In the genomic region with DNA sequence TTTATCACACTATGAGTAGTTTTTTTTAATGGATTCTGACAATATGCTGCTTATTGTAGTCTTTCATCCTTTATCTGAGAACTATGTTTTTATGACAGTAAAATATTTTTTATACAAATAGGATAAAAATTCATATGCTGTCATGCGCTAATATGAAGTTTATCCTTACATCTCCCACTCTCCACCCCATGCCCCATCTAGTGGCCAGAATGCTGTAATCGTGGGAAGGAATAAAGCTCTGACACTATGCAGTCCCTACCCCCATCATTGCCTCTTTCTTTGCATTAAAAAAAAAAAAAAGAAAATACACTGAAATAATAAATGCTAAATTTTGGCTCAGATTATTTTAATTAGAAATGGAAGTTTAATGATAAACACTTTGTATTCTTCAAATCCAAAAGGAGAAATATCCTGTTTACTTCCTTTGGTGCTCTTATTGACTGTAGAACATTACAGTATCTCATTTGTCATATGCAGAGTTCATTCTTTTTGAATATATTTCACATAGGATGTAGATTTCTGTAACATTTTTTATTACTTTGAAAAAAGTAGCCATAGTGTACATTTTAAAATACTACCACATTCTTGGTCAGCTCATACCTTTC, we compare ENCODE assay signal across 8 cellular contexts.
DNase-seq lines count a peak whose midpoint lies in the region; ATAC-seq, FAIRE-seq and TF ChIP-seq lines count a peak whose summit lies in the region.

No MANE protein-coding gene starts in this region.

- TF ChIP-seq CTCF in astrocyte (IDR thresholded peaks at IDR 0.05; ENCODE audit: insufficient read depth, low read depth, low read length): peak; percentile 63

- ATAC-seq in HG03457 (IDR thresholded peaks at IDR 0.05; ENCODE audit: unreplicated experiment) (no peak), GM18498 (IDR thresholded peaks at IDR 0.05; ENCODE audit: unreplicated experiment) (no peak), GM19455 (IDR thresholded peaks at IDR 0.05; ENCODE audit: unreplicated experiment) (no peak)

- H3K27ac ChIP-seq in astrocyte (ENCODE audit: low read depth, low read length): no peak overlapping the region

- peak; percentile 7 for DNase-seq in 8988T
- peak; percentile 48 for DNase-seq in HCEC 1CT
- DNase-seq in astrocyte (ENCODE audit: low read depth): no peak
- DNase-seq in inferior parietal cortex (ENCODE audit: extremely low spot score): peak; percentile 27
- DNase-seq in A172 (ENCODE audit: low spot score): no peak

- H3K4me1 Mint-ChIP-seq in astrocyte (ENCODE audit: low read depth, unreplicated experiment): no peaks in the 10 kb centered on the region

- no peaks in the 10 kb centered on the region for H3K9me3 ChIP-seq in astrocyte (ENCODE audit: insufficient read depth, low read depth, low read length)

- H3K27ac Mint-ChIP-seq in astrocyte (ENCODE audit: unreplicated experiment): no peak overlapping the region

- H3K4me3 ChIP-seq in astrocyte (ENCODE audit: insufficient read depth, low read depth, low read length): no peak overlapping the region

- no peak for FAIRE-seq in astrocyte (lab: Jason Lieb, UNC)

- H3K36me3 ChIP-seq in astrocyte (ENCODE audit: insufficient read depth, low read length): no peaks in the 10 kb centered on the region

- H3K4me1 ChIP-seq in astrocyte (ENCODE audit: insufficient read depth, low read length): no peaks in the 10 kb centered on the region

- H3K27me3 Mint-ChIP-seq in astrocyte (ENCODE audit: low read depth, unreplicated experiment): no peaks in the 10 kb centered on the region

- H3K9ac ChIP-seq in astrocyte (ENCODE audit: low read length): no peak overlapping the region

- H3K79me2 ChIP-seq in astrocyte (ENCODE audit: insufficient read depth, low read length): no peaks in the 10 kb centered on the region

- no peaks in the 10 kb centered on the region for H3K27me3 ChIP-seq in astrocyte (ENCODE audit: insufficient read depth, low read length)

- no peak overlapping the region for H3K4me3 Mint-ChIP-seq in astrocyte (ENCODE audit: unreplicated experiment)

- H2AFZ ChIP-seq in astrocyte (ENCODE audit: low read depth, low read length): no peak overlapping the region

- no peak overlapping the region for H3K4me2 ChIP-seq in astrocyte (ENCODE audit: low read length)

- no peaks in the 10 kb centered on the region for H4K20me1 ChIP-seq in astrocyte (ENCODE audit: insufficient read depth, low read length)

- H3K36me3 Mint-ChIP-seq in astrocyte (ENCODE audit: low read depth, unreplicated experiment): no peaks in the 10 kb centered on the region

- H3K9me3 Mint-ChIP-seq in astrocyte (ENCODE audit: unreplicated experiment): peaks cover 2% of the 10 kb centered on the region

Comparison
In these comparisons a context has a peak if more than half of its experiments do, and no peak if none do; other contexts are left out.
1. DNase-seq: peak in 8988T (single experiment), HCEC 1CT (single experiment) and inferior parietal cortex (single experiment); none in astrocyte (single experiment) and A172 (single experiment).